31 cellular contexts compared by ENCODE assay signal in genomic region chr22:43421914-43422615, GRCh38. TPM values are rescaled to one million over a fixed set of nuclear protein-coding genes. Genes with fewer than 3 reads are reported as not detected.
"Had no signal": no experiment of that assay in that cellular context is flagged by ENCODE, and none has a peak within 500 bp of the region (broad histone marks: within the 10 kb centered on the region; RNA-seq: fewer than 3 reads in every experiment).

No MANE protein-coding gene starts in this region.

- DNase-seq: cerebellar nuclear complex; colonic mucosa; effector memory CD4-positive, alpha-beta T cell; foreskin keratinocyte; hippocampal formation; kidney glomerular epithelial cell; mammary epithelial cell; mesendoderm; midbrain; naive thymus-derived CD4-positive, alpha-beta T cell; nucleus accumbens; sigmoid colon; stimulated activated CD4-positive, alpha-beta T cell treated with anti-CD3 and anti-CD28 coated beads, Interleukin-2, amount 100 ng/mL, for 24 hours; stimulated activated CD4-positive, alpha-beta T cell treated with anti-CD3 and anti-CD28 coated beads, Interleukin-4, amount 100 ng/mL, for 4 hours; stimulated activated naive CD8-positive, alpha-beta T cell treated with anti-CD3 and anti-CD28 coated beads, Interleukin-15, Interleukin-2, amounts not matched to agents 100 U/mL and 50 U/mL, for 24 hours; transverse colon; upper lobe of right lung had no signal

- FAIRE-seq: endothelial cell of umbilical vein, islet of Langerhans had no signal

- H3K4me3 ChIP-seq: colonic mucosa, esophagus muscularis mucosa, gastroesophageal sphincter, heart left ventricle, neural progenitor cell, prostate gland, sigmoid colon, transverse colon, upper lobe of right lung, vagina had no signal

- H3K27ac ChIP-seq: colonic mucosa, esophagus muscularis mucosa, foreskin keratinocyte, gastroesophageal sphincter, heart left ventricle, neural progenitor cell, prostate gland, sigmoid colon, transverse colon, upper lobe of right lung, vagina had no signal

- H3K36me3 ChIP-seq: colonic mucosa, esophagus muscularis mucosa, gastroesophageal sphincter, heart left ventricle, neural progenitor cell, prostate gland, sigmoid colon, transverse colon, upper lobe of right lung, vagina had no signal

- H3K9me3 ChIP-seq: colonic mucosa, esophagus muscularis mucosa, gastroesophageal sphincter, heart left ventricle, prostate gland, sigmoid colon, transverse colon, upper lobe of right lung, vagina had no signal

- H3K4me1 ChIP-seq: colonic mucosa, foreskin keratinocyte, heart left ventricle, sigmoid colon, transverse colon, upper lobe of right lung, vagina had no signal

- H3K27me3 ChIP-seq: colonic mucosa, neural progenitor cell, vagina had no signal

- ATAC-seq: foreskin keratinocyte; gastroesophageal sphincter; heart left ventricle; naive thymus-derived CD4-positive, alpha-beta T cell; right cardiac atrium; stimulated activated memory B cell treated with anti-CD40 and anti-IgM and Interleukin-4, amounts not matched to agents 10 μg/mL and 1 μg/mL and 100 μg/mL, for 72 hours; stimulated activated naive CD8-positive, alpha-beta T cell treated with anti-CD3 and anti-CD28 coated beads, Interleukin-15, Interleukin-2, amounts not matched to agents 100 U/mL and 50 U/mL, for 24 hours; upper lobe of right lung had no signal

RNA-seq across cellular contexts. Expression of gene MPPED1, which starts 10.3 kb away (rescaled TPM):
- total RNA-seq: endothelial cell of umbilical vein; epithelial cell of proximal tubule; esophagus muscularis mucosa; fibroblast of lung; foreskin keratinocyte; mammary epithelial cell; mucosa of gallbladder; naive thymus-derived CD4-positive, alpha-beta T cell; osteocyte; sigmoid colon; transverse colon; upper lobe of right lung had no signal
- polyA plus RNA-seq: endothelial cell of umbilical vein; fibroblast of lung; foreskin keratinocyte; heart left ventricle; mammary epithelial cell; naive thymus-derived CD4-positive, alpha-beta T cell; sigmoid colon had no signal
